ENCODE assay signal across 13 cellular contexts in genomic region chr14:23577710-23578392, GRCh38. TPM values are rescaled to one million over a fixed set of nuclear protein-coding genes. Genes with fewer than 3 reads are reported as not detected.
DNase-seq lines count a peak whose midpoint lies in the region; ATAC-seq and TF ChIP-seq lines count a peak whose summit lies in the region.
"Had no signal": no experiment of that assay in that cellular context is flagged by ENCODE, and none has a peak within 500 bp of the region (broad histone marks: within the 10 kb centered on the region; RNA-seq: fewer than 3 reads in every experiment).

No MANE protein-coding gene starts in this region.

- no peaks in the 10 kb centered on the region; the same call in 1 of the 2 replicates for H3K36me3 ChIP-seq in ES-I3 (ENCODE audit: insufficient read depth, low read length)
- H3K36me3 ChIP-seq in H7 (replicated peaks; ENCODE audit: control insufficient read depth, insufficient read depth, low read length), result peaks cover 1% of the 10 kb centered on the region; the same call in 1 of the 2 replicates
- no peaks in the 10 kb centered on the region for H3K36me3 ChIP-seq in ectodermal cell (ENCODE audit: control insufficient read depth, insufficient read depth, low read length)
- H3K36me3 ChIP-seq in transverse colon, result no peaks in the 10 kb centered on the region

- H3K4me1 ChIP-seq in ES-I3 (ENCODE audit: insufficient read depth, low read length) (peaks cover 13% of the 10 kb centered on the region; the same call in 1 of the 2 replicates), ectodermal cell (ENCODE audit: control insufficient read depth, insufficient read depth, low read length) (peaks cover 15% of the 10 kb centered on the region), transverse colon (peaks cover 4 to 19% (median 18%) of the 10 kb centered on the region in 4 donors)

- H3K27me3 ChIP-seq in H7 (ENCODE audit: control insufficient read depth, insufficient read depth, low read length) (peaks cover 43% of the 10 kb centered on the region), ectodermal cell (ENCODE audit: control insufficient read depth, insufficient read depth, low read length, poor library complexity, severe bottlenecking) (peaks cover 38% of the 10 kb centered on the region), transverse colon (peaks cover 67% of the 10 kb centered on the region)

- peak overlapping the region; percentile 94 to 99 (median 96) for H3K27ac Mint-ChIP-seq in nephron
- H3K27ac Mint-ChIP-seq: CD8-positive, alpha-beta T cell had no signal

- TF ChIP-seq EP300 in transverse colon (IDR thresholded peaks at IDR 0.05; ENCODE audit: low read depth), result no peak

- peaks cover 24% of the 10 kb centered on the region for H3K4me1 Mint-ChIP-seq in nephron

- intact Hi-C loops in transverse colon (cut with DNase I; ENCODE audit: low total_unique reads), result no loop called here

- H3K4me3 ChIP-seq in H7 (ENCODE audit: insufficient read depth, low read depth, low read length) (peak overlapping the region; percentile 53), ectodermal cell (ENCODE audit: insufficient read depth, low read depth, low read length) (peak overlapping the region; percentile 51), transverse colon (peak overlapping the region in 1 of 4 donors; percentile 40)

- in situ Hi-C loops in ACHN (cut with HindIII; ENCODE audit: low pct_ligation_motif_present, low pct_unique_long_range_greater_than_20kb, low sequenced_read_pairs), result no loop called here
- in situ Hi-C loops in transverse colon (cut with MboI; ENCODE audit: low pct_ligation_motif_present in 1 of 4, low pct_unique_long_range_greater_than_20kb in 1 of 4, low sequenced_read_pairs in 3 of 4), result no loop called here

- H3K9me3 Mint-ChIP-seq in nephron, result no peaks in the 10 kb centered on the region
- H3K9me3 Mint-ChIP-seq: CD8-positive, alpha-beta T cell; IgD-negative memory B cell had no signal

- 2% methylated on average over 19 to 24 of the region's 24 CpGs for WGBS in ectodermal cell, 2 experiments
- 0 to 9% methylated on average over 2 to 23 of the region's 24 CpGs for WGBS in transverse colon (ENCODE audit: low coverage in 1 of 2), 2 donors

- peaks cover 73% of the 10 kb centered on the region for H3K27me3 Mint-ChIP-seq in nephron (ENCODE audit: low read depth)

- ATAC-seq in HG02642 (IDR thresholded peaks at IDR 0.05; ENCODE audit: poor library complexity, unreplicated experiment), result no peak
- ATAC-seq: Panc1 had no signal

- H3K36me3 Mint-ChIP-seq in nephron (ENCODE audit: low read depth), result peaks cover 12% of the 10 kb centered on the region
- H3K36me3 Mint-ChIP-seq: CD8-positive, alpha-beta T cell had no signal

- H3K27ac ChIP-seq in ectodermal cell (ENCODE audit: insufficient read depth, low read depth, low read length, poor library complexity, severe bottlenecking) (no peak overlapping the region), transverse colon (no peak overlapping the region)

- no peak for TF ChIP-seq POLR2A in transverse colon (IDR thresholded peaks at IDR 0.05)

- H3K9ac ChIP-seq in ES-I3 (ENCODE audit: low read depth, low read length), result peak overlapping the region; percentile 83

- no peak for TF ChIP-seq CTCF in nephron (IDR thresholded peaks at IDR 0.05; ENCODE audit: unreplicated experiment in 3 of 3)
- no peak for TF ChIP-seq CTCF in transverse colon (IDR thresholded peaks at IDR 0.05)

- H3K4me3 Mint-ChIP-seq in nephron, result peak overlapping the region; percentile 87 to 95 (median 89)

- DNase-seq in H7 (peak; percentile 88), ACHN (no peak), COLO829 (ENCODE audit: low spot score) (no peak), transverse colon (no peak)
- DNase-seq: NCI-H2081, T-helper 9 cell had no signal

- no peaks in the 10 kb centered on the region for H3K9me3 ChIP-seq in ES-I3 (ENCODE audit: control insufficient read depth, insufficient read depth, low read length)
- no peaks in the 10 kb centered on the region for H3K9me3 ChIP-seq in ectodermal cell (ENCODE audit: control insufficient read depth, low read length)
- H3K9me3 ChIP-seq in transverse colon, result no peaks in the 10 kb centered on the region

RNA-seq across cellular contexts. Expression of gene JPH4, which starts 0.7 kb away (rescaled TPM):
- 1.4 and 2.0 TPM in 2 replicates for total RNA-seq in H7 (2014; rRNA removed; shearing (Covaris generic))
- polyA plus RNA-seq in ectodermal cell (2013, experiment 1 of 4), result 17.1 TPM
- polyA plus RNA-seq in ectodermal cell (2013, experiment 2 of 4), result 14.9 TPM
- polyA plus RNA-seq in ectodermal cell (2013, experiment 3 of 4), result 16.5 TPM
- polyA plus RNA-seq in ectodermal cell (2013, experiment 4 of 4), result 16.9 TPM
- under 1 TPM in 2 of 4 donors, not detected in 2; 0.27 to 0.48 TPM for total RNA-seq in transverse colon
- total RNA-seq: CD8-positive, alpha-beta T cell had no signal

RNA-seq across cellular contexts. Expression of gene AP1G2, which starts 10.3 kb away (rescaled TPM):
- total RNA-seq in H7 (2014; rRNA removed; shearing (Covaris generic)), result 83.3 and 94.9 TPM in 2 replicates
- 111 TPM for polyA plus RNA-seq in ectodermal cell (2013, experiment 1 of 4)
- polyA plus RNA-seq in ectodermal cell (2013, experiment 2 of 4), result 104 TPM
- polyA plus RNA-seq in ectodermal cell (2013, experiment 3 of 4), result 84.7 TPM
- polyA plus RNA-seq in ectodermal cell (2013, experiment 4 of 4), result 91.5 TPM
- 100 to 1,000 TPM; 163 to 508 (median 237) TPM for total RNA-seq in transverse colon

RNA-seq across cellular contexts. Expression of gene THTPA, which starts 21.8 kb away (rescaled TPM):
- 12.1 and 14.0 TPM in 2 replicates for total RNA-seq in H7 (2014; rRNA removed; shearing (Covaris generic))
- polyA plus RNA-seq in ectodermal cell (2013, experiment 1 of 4), result 24.2 TPM
- polyA plus RNA-seq in ectodermal cell (2013, experiment 2 of 4), result 15.2 TPM
- 12.4 TPM for polyA plus RNA-seq in ectodermal cell (2013, experiment 3 of 4)
- polyA plus RNA-seq in ectodermal cell (2013, experiment 4 of 4), result 17.5 TPM
- total RNA-seq in transverse colon, result 10 to 100 TPM in 3 of 4 donors, 1 to 10 TPM in 1; 6.8 to 34.0 (median 26.0) TPM

RNA-seq across cellular contexts. Expression of gene ZFHX2, which starts 26.3 kb away (rescaled TPM):
- 2.2 and 3.4 TPM in 2 replicates for total RNA-seq in H7 (2014; rRNA removed; shearing (Covaris generic))
- polyA plus RNA-seq in ectodermal cell (2013, experiment 1 of 4), result 27.6 TPM
- polyA plus RNA-seq in ectodermal cell (2013, experiment 2 of 4), result 26.1 TPM
- 20.3 TPM for polyA plus RNA-seq in ectodermal cell (2013, experiment 3 of 4)
- 23.0 TPM for polyA plus RNA-seq in ectodermal cell (2013, experiment 4 of 4)
- total RNA-seq in transverse colon, result 1 to 10 TPM in 1 of 4 donors, under 1 TPM in 3; 0.20 to 1.1 (median 0.68) TPM

RNA-seq across cellular contexts. Expression of gene DHRS2, which starts 58.3 kb away (rescaled TPM):
- total RNA-seq in H7 (2014; rRNA removed; shearing (Covaris generic)), result 0.74 and 1.1 TPM in 2 replicates
- 0.52 TPM for polyA plus RNA-seq in ectodermal cell (2013, experiment 1 of 4)
- polyA plus RNA-seq in ectodermal cell (2013, experiment 2 of 4), result 0.27 TPM
- 0.48 TPM for polyA plus RNA-seq in ectodermal cell (2013, experiment 3 of 4)
- 0.32 TPM for polyA plus RNA-seq in ectodermal cell (2013, experiment 4 of 4)
- not detected for total RNA-seq in transverse colon
- total RNA-seq: CD8-positive, alpha-beta T cell had no signal
- polyA plus RNA-seq: IgD-negative memory B cell had no signal
